10 cellular contexts compared by ENCODE assay signal in the genomic region with DNA sequence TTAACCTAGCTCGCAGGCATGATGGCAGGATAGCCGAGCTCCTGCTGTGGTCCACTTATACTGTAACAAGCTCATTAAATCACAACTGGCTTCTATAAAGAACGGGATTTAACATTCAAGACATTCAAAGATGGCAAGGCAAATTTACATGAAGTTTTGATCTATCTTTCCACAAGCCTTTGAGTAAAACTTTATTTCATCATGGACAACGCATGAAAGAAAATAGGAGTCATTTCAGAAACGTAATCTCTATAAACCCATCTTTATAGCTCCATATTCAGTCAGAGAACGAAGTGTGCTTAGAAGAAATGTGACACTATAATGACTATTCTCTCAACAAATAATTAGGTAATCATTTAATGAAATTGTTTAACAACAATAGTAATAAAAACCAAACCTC. TPM values are rescaled to one million over a fixed set of nuclear protein-coding genes. Genes with fewer than 3 reads are reported as not detected.
DNase-seq lines count a peak whose midpoint lies in the region; ATAC-seq, FAIRE-seq and TF ChIP-seq lines count a peak whose summit lies in the region.
"Had no signal": no experiment of that assay in that cellular context is flagged by ENCODE, and none has a peak within 500 bp of the region (broad histone marks: within the 10 kb centered on the region; RNA-seq: fewer than 3 reads in every experiment).

No MANE protein-coding gene starts in this region.

- no peaks in the 10 kb centered on the region for H3K4me1 ChIP-seq in keratinocyte (ENCODE audit: control insufficient read depth, extremely low read depth, insufficient read depth, low read length)
- peaks cover 14 to 22% of the 10 kb centered on the region in 2 donors for H3K4me1 ChIP-seq in thyroid gland

- H3K4me3 Mint-ChIP-seq in activated CD8-positive, alpha-beta memory T cell treated with anti-CD3 and anti-CD28 coated beads, Interleukin-2, amount 10 ng/mL, durations not matched to agents 7 days and 5 days = peak overlapping the region; percentile 84
- peak overlapping the region; percentile 85 for H3K4me3 Mint-ChIP-seq in activated T-helper 2 cell treated with anti-CD3 and anti-CD28 coated beads, Interferon-gamma antibody, Interleukin-2, Interleukin-4, amounts not matched to agents 10 μg/mL and 5 μg/mL and 100 μg/mL, durations not matched to agents 14 hours and 24 hours and 36 hours (ENCODE audit: low read depth)

- ATAC-seq in activated CD8-positive, alpha-beta memory T cell treated with anti-CD3 and anti-CD28 coated beads, Interleukin-2, amount 10 ng/mL, durations not matched to agents 7 days and 5 days = no peak

- no peaks in the 10 kb centered on the region for H3K27me3 Mint-ChIP-seq in activated CD8-positive, alpha-beta memory T cell treated with anti-CD3 and anti-CD28 coated beads, Interleukin-2, amount 10 ng/mL, durations not matched to agents 7 days and 5 days
- H3K27me3 Mint-ChIP-seq in activated T-helper 2 cell treated with anti-CD3 and anti-CD28 coated beads, Interferon-gamma antibody, Interleukin-2, Interleukin-4, amounts not matched to agents 10 μg/mL and 5 μg/mL and 100 μg/mL, durations not matched to agents 14 hours and 24 hours and 36 hours (ENCODE audit: low read depth) = no peaks in the 10 kb centered on the region

- TF ChIP-seq CTCF in keratinocyte (optimal IDR thresholded peaks at IDR 0.05 in 1 of 3, IDR thresholded peaks at IDR 0.05 in 1 of 3, conservative IDR thresholded peaks at IDR 0.05 in 1 of 3; ENCODE audit: extremely low read depth in 1 of 3, insufficient read depth in 2 of 3, low read length in 3 of 3) = no peak
- no peak for TF ChIP-seq CTCF in thyroid gland (IDR thresholded peaks at IDR 0.05)

- H3K27ac Mint-ChIP-seq in activated CD8-positive, alpha-beta memory T cell treated with anti-CD3 and anti-CD28 coated beads, Interleukin-2, amount 10 ng/mL, durations not matched to agents 7 days and 5 days = peak overlapping the region; percentile 80
- H3K27ac Mint-ChIP-seq in activated T-helper 2 cell treated with anti-CD3 and anti-CD28 coated beads, Interferon-gamma antibody, Interleukin-2, Interleukin-4, amounts not matched to agents 10 μg/mL and 5 μg/mL and 100 μg/mL, durations not matched to agents 14 hours and 24 hours and 36 hours = peak overlapping the region; percentile 78

- H3K9ac ChIP-seq in keratinocyte (ENCODE audit: control insufficient read depth, extremely low read depth, insufficient read depth, low read length) = peak overlapping the region; percentile 99

- no peak for DNase-seq in activated CD8-positive, alpha-beta memory T cell treated with anti-CD3 and anti-CD28 coated beads, Interleukin-2, amount 10 ng/mL, durations not matched to agents 7 days and 5 days
- DNase-seq in activated CD8-positive, alpha-beta memory T cell treated with anti-CD3 and anti-CD28 coated beads for 24 hours = no peak
- DNase-seq in activated T-helper 2 cell treated with anti-CD3 and anti-CD28 coated beads, Interferon-gamma antibody, Interleukin-2, Interleukin-4, amounts not matched to agents 10 μg/mL and 5 μg/mL and 100 μg/mL, durations not matched to agents 14 hours and 24 hours and 36 hours (ENCODE audit: low spot score) = no peak
- DNase-seq in keratinocyte (ENCODE audit: low read depth, low spot score) (no peak), thyroid gland (no peak), SKM-1 treated with dmso at 0.1 percent for 144 hours (lab: John Stamatoyannopoulos, UW; ENCODE audit: unreplicated experiment) (no peak), NCI-H2029 treated with DMSO at 0.1 percent for 48 hours (lab: John Stamatoyannopoulos, UW) (no peak), GM19240 (ENCODE audit: insufficient read length, low spot score) (no peak)
- DNase-seq: NCI-H446 treated with DMSO at 0.1 percent for 48 hours had no signal

- CTCF ChIA-PET in activated CD8-positive, alpha-beta memory T cell treated with anti-CD3 and anti-CD28 coated beads, Interleukin-2, amount 10 ng/mL, durations not matched to agents 7 days and 5 days (lab: Charles Lee) = interaction anchor here (1.2 to 3.3 kb wide), 3 partner anchors 18 to 147 kb away, joined by 3 to 27 read pairs (median 5); no protein-coding TSS in a partner anchor

- H3K4me2 ChIP-seq in keratinocyte (ENCODE audit: control insufficient read depth, extremely low read depth, insufficient read depth, low read depth, low read length) = peak overlapping the region; percentile 86

- H3K36me3 ChIP-seq in keratinocyte (ENCODE audit: control insufficient read depth in 2 of 2, extremely low read depth in 1 of 2, insufficient read depth in 2 of 2, low read length in 2 of 2) = peaks cover 4 to 17% of the 10 kb centered on the region in 2 experiments
- peaks cover 5 to 6% of the 10 kb centered on the region in 2 donors for H3K36me3 ChIP-seq in thyroid gland

- WGBS in thyroid gland, 2 donors = 20 to 22% methylated on average over 6 of the region's 6 CpGs

- dilution Hi-C loops in keratinocyte (cut with MboI; ENCODE audit: extremely low pct_ligation_motif_present, low sequenced_read_pairs) = no loop called here

- peaks cover 41% of the 10 kb centered on the region for H3K4me1 Mint-ChIP-seq in activated CD8-positive, alpha-beta memory T cell treated with anti-CD3 and anti-CD28 coated beads, Interleukin-2, amount 10 ng/mL, durations not matched to agents 7 days and 5 days
- H3K4me1 Mint-ChIP-seq in activated T-helper 2 cell treated with anti-CD3 and anti-CD28 coated beads, Interferon-gamma antibody, Interleukin-2, Interleukin-4, amounts not matched to agents 10 μg/mL and 5 μg/mL and 100 μg/mL, durations not matched to agents 14 hours and 24 hours and 36 hours (ENCODE audit: low read depth) = peaks cover 21% of the 10 kb centered on the region

- H3K27ac ChIP-seq in keratinocyte (ENCODE audit: control insufficient read depth, insufficient read depth, low read length) (peak overlapping the region; percentile 95), thyroid gland (peak overlapping the region in 2 of 3 donors; percentile 97 to 98)

- no peak for FAIRE-seq in keratinocyte (lab: Jason Lieb, UNC)
- FAIRE-seq: G401.6 had no signal

- no peaks in the 10 kb centered on the region for H3K27me3 ChIP-seq in keratinocyte (ENCODE audit: control insufficient read depth, extremely low read depth, insufficient read depth, low read length)
- H3K27me3 ChIP-seq in thyroid gland = no peaks in the 10 kb centered on the region

- no peaks in the 10 kb centered on the region for H3K9me3 ChIP-seq in keratinocyte (ENCODE audit: control insufficient read depth, low read depth, low read length)
- no peaks in the 10 kb centered on the region for H3K9me3 ChIP-seq in thyroid gland

- no peaks in the 10 kb centered on the region for H3K9me1 ChIP-seq in keratinocyte (ENCODE audit: control insufficient read depth, extremely low read depth, insufficient read depth, low read length)

- peaks cover 18% of the 10 kb centered on the region for H3K36me3 Mint-ChIP-seq in activated CD8-positive, alpha-beta memory T cell treated with anti-CD3 and anti-CD28 coated beads, Interleukin-2, amount 10 ng/mL, durations not matched to agents 7 days and 5 days
- H3K36me3 Mint-ChIP-seq in activated T-helper 2 cell treated with anti-CD3 and anti-CD28 coated beads, Interferon-gamma antibody, Interleukin-2, Interleukin-4, amounts not matched to agents 10 μg/mL and 5 μg/mL and 100 μg/mL, durations not matched to agents 14 hours and 24 hours and 36 hours (ENCODE audit: low read depth) = peaks cover 42% of the 10 kb centered on the region

- TF ChIP-seq POLR2A in thyroid gland (IDR thresholded peaks at IDR 0.05) = no peak

- H2AFZ ChIP-seq in keratinocyte (ENCODE audit: control insufficient read depth, low read length) = no peak overlapping the region

- H4K20me1 ChIP-seq in keratinocyte (ENCODE audit: control insufficient read depth, extremely low read depth, insufficient read depth, low read length) = peaks cover 7% of the 10 kb centered on the region

- peaks cover 63% of the 10 kb centered on the region for H3K79me2 ChIP-seq in keratinocyte (ENCODE audit: control insufficient read depth, insufficient read depth, low read length)

- no peaks in the 10 kb centered on the region for H3K9me3 Mint-ChIP-seq in activated CD8-positive, alpha-beta memory T cell treated with anti-CD3 and anti-CD28 coated beads, Interleukin-2, amount 10 ng/mL, durations not matched to agents 7 days and 5 days (ENCODE audit: low read depth)
- no peaks in the 10 kb centered on the region for H3K9me3 Mint-ChIP-seq in activated T-helper 2 cell treated with anti-CD3 and anti-CD28 coated beads, Interferon-gamma antibody, Interleukin-2, Interleukin-4, amounts not matched to agents 10 μg/mL and 5 μg/mL and 100 μg/mL, durations not matched to agents 14 hours and 24 hours and 36 hours

- H3K4me3 ChIP-seq in keratinocyte (ENCODE audit: control insufficient read depth in 2 of 3, extremely low read depth in 1 of 3, insufficient read depth in 2 of 3, low read depth in 1 of 3, low read length in 3 of 3) (peak overlapping the region; percentile 96 to 100 (median 96)), thyroid gland (replicated peaks in 1 of 3) (peak overlapping the region in 2 of 3 donors; percentile 98 to 99)

- intact Hi-C loops in activated T-helper 2 cell treated with anti-CD3 and anti-CD28 coated beads, Interferon-gamma antibody, Interleukin-2, Interleukin-4, amounts not matched to agents 10 μg/mL and 5 μg/mL and 100 μg/mL, durations not matched to agents 14 hours and 24 hours and 36 hours (cut with micrococcal nuclease) = loop anchor here (2.0 kb wide), 1 partner anchor 750 kb away; no protein-coding TSS in a partner anchor
- intact Hi-C loops in thyroid gland (cut with DNase I) = no loop called here

RNA-seq across cellular contexts. Expression of a gene that starts 1.4 kb away (rescaled TPM):
- 100 to 1,000 TPM; 151 to 175 TPM for total RNA-seq in activated CD8-positive, alpha-beta memory T cell treated with anti-CD3 and anti-CD28 coated beads, Interleukin-2, amount 10 ng/mL, durations not matched to agents 7 days and 5 days
- 212 and 217 TPM in 2 replicates for total RNA-seq in activated T-helper 2 cell treated with anti-CD3 and anti-CD28 coated beads, Interferon-gamma antibody, Interleukin-2, Interleukin-4, amounts not matched to agents 10 μg/mL and 5 μg/mL and 100 μg/mL, durations not matched to agents 14 hours and 24 hours and 36 hours
- 304 to 350 TPM (median 307 TPM) in 3 replicates for polyA plus RNA-seq in keratinocyte
- 94.6 TPM for polyA plus RNA-seq in keratinocyte (2011; ENCODE audit: low read depth)
- 167 and 222 TPM in 2 replicates for polyA plus RNA-seq in keratinocyte (2011; cell fraction: cytosol; rRNA removed)
- polyA plus RNA-seq in keratinocyte (2011; cell fraction: nucleus; rRNA removed) = 227 and 241 TPM in 2 replicates
- 133 and 190 TPM in 2 replicates for polyA plus RNA-seq in keratinocyte (2012; ENCODE audit: low replicate concordance)
- polyA minus RNA-seq in keratinocyte = 318 to 435 TPM (median 428 TPM) in 3 replicates
- polyA minus RNA-seq in keratinocyte (2011; cell fraction: cytosol; rRNA and poly(A)+ RNA removed) = 288 TPM
- polyA minus RNA-seq in keratinocyte (2011; cell fraction: nucleus; rRNA and poly(A)+ RNA removed) = 237 and 309 TPM in 2 replicates
- 100 to 1,000 TPM; 368 to 750 (median 528) TPM for total RNA-seq in thyroid gland
